Comparison of ENCODE assay signal across 8 cellular contexts in the genomic region with DNA sequence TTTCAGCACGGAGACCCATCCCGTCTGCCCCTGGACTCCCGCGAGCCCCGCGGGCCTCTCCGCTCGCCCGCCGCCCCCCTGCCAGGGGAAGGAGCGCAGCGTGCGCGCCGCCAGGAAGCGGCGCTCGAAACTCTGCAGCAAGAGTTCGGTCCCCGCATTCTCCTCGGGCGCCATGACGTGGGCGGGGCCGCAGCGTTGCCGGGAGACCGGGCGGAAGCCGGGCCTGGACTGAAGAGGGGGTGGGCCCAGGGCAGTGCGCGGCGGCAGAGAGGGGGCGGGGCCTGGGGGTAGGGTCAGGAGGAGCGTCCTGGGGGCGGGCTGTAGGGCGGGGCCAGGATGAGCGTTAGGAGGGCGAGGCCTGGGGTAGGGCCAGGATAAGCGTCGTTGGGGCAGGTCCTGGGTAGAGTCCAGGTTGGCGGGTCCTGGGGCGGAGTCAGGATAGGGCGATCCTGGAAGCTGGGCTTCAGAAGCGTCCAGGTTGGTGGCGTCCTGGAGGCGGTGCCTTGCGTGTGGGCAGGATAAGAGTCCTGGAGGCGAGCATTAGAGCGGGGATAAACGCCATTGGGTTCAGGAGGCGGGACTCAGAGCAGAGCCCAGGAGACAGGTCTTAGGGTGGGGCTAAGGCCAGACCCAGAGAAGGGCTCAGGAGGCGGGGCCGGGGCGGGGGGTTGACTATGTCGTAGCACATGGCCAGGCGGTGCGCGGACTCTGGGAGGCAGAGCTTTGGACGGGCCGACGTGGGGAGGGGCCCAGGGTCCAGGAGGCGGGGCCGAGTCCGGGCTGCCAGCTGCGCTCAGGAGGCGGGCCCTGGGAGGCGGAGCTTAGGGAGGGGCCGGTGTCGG.
DNase-seq lines count a peak whose midpoint lies in the region; ATAC-seq and TF ChIP-seq lines count a peak whose summit lies in the region.
"Not testable (repeated sequence)": the region's sequence is repeated elsewhere in the genome, so short reads cannot be mapped to it uniquely, and the experiment has no call there.

No MANE protein-coding gene starts in this region.

- POLR2A ChIA-PET in HCT116 (lab: Charles Lee), result not testable (repeated sequence)

- H3K36me3 Mint-ChIP-seq in neural crest cell (ENCODE audit: low read depth), result not testable (repeated sequence)

- H3K27me3 ChIP-seq in HCT116 (ENCODE audit: insufficient read depth, low read length); MM.1S (replicated peaks; ENCODE audit: insufficient read depth, low read length); SJSA1 (replicated peaks); foreskin keratinocyte: not testable (repeated sequence)

- H3K9ac ChIP-seq in HCT116 (ENCODE audit: low read length) (peak overlapping the region; percentile 80), MM.1S (ENCODE audit: low read length) (peak overlapping the region; percentile 82)

- peaks cover 22% of the 10 kb centered on the region for H3K4me1 Mint-ChIP-seq in neural crest cell
- peaks cover 13% of the 10 kb centered on the region for H3K4me1 Mint-ChIP-seq in stimulated activated naive CD8-positive, alpha-beta T cell treated with anti-CD3 and anti-CD28 coated beads, Interleukin-15, amount 100 ng/mL, for 72 hours

- H3K27ac ChIP-seq in HCT116 (ENCODE audit: low read depth, low read length) (peak overlapping the region; percentile 75), MM.1S (ENCODE audit: low read length) (peak overlapping the region; percentile 86; the same call in 1 of the 2 replicates), SJSA1 (peak overlapping the region; percentile 93), foreskin keratinocyte (peak overlapping the region; percentile 86)

- not testable (repeated sequence) for TF ChIP-seq CTCF in HCT116 (IDR thresholded peaks at IDR 0.05 in 2 of 3, conservative IDR thresholded peaks at IDR 0.05 in 1 of 3; ENCODE audit: borderline replicate concordance in 1 of 3, insufficient read depth in 1 of 3, low read depth in 2 of 3, low read length in 2 of 3); MM.1S (IDR thresholded peaks at IDR 0.05; ENCODE audit: low read length); foreskin keratinocyte (conservative IDR thresholded peaks at IDR 0.05); neural crest cell (conservative IDR thresholded peaks at IDR 0.05)

- not testable (repeated sequence) for H3F3A ChIP-seq in MM.1S (ENCODE audit: insufficient read depth, low read length)

- DNase-seq in ELF-1 (ENCODE audit: low read depth, low spot score) (peak; percentile 98), HCT116 (ENCODE audit: low read depth, low spot score) (peak; percentile 93), MM.1S (peak; percentile 96), SJSA1 (ENCODE audit: low read depth in 1 of 2, low spot score in 2 of 2) (peak; percentile 93 to 98), foreskin keratinocyte (peak; percentile 95 to 98), neural crest cell (ENCODE audit: low read depth, low spot score) (peak; percentile 91)
- DNase-seq in activated naive CD4-positive, alpha-beta T cell treated with Interleukin-2 at 50 U/mL for 16 hours, result peak; percentile 97
- peak; percentile 82 to 96 for DNase-seq in stimulated activated naive CD8-positive, alpha-beta T cell treated with anti-CD3 and anti-CD28 coated beads, Interleukin-15, amount 100 ng/mL, for 72 hours

- CTCF ChIA-PET in HCT116 (lab: Charles Lee), result not testable (repeated sequence)

- ATAC-seq in HCT116, result peak; percentile 100
- ATAC-seq in foreskin keratinocyte, result peak; percentile 100
- ATAC-seq in stimulated activated naive CD8-positive, alpha-beta T cell treated with anti-CD3 and anti-CD28 coated beads, Interleukin-15, amount 100 ng/mL, for 72 hours, result peak; percentile 100

- not testable (repeated sequence) for H4K20me1 ChIP-seq in HCT116 (ENCODE audit: insufficient read depth); MM.1S (ENCODE audit: insufficient read depth, low read length)

- H3K4me1 ChIP-seq in HCT116 (ENCODE audit: control insufficient read depth in 1 of 2, insufficient read depth in 2 of 2, low read length in 2 of 2), result peaks cover 17 to 26% of the 10 kb centered on the region in 2 experiments
- H3K4me1 ChIP-seq in MM.1S (ENCODE audit: low read length); foreskin keratinocyte: not testable (repeated sequence)
- peaks cover 16% of the 10 kb centered on the region for H3K4me1 ChIP-seq in SJSA1 (replicated peaks)

- not testable (repeated sequence) for H3K36me3 ChIP-seq in HCT116 (ENCODE audit: control insufficient read depth in 1 of 2, insufficient read depth in 2 of 2, low read length in 2 of 2); MM.1S (replicated peaks; ENCODE audit: insufficient read depth, low read length); SJSA1

- H3K4me3 ChIP-seq in HCT116 (replicated peaks in 1 of 2; ENCODE audit: low read depth in 1 of 2, low read length in 2 of 2) (peak overlapping the region; percentile 60 to 72), MM.1S (ENCODE audit: low read length) (peak overlapping the region; percentile 69), SJSA1 (peak overlapping the region; percentile 53)

- not testable (repeated sequence) for H3K27me3 Mint-ChIP-seq in neural crest cell (ENCODE audit: low read depth); stimulated activated naive CD8-positive, alpha-beta T cell treated with anti-CD3 and anti-CD28 coated beads, Interleukin-15, amount 100 ng/mL, for 72 hours

- peak overlapping the region; percentile 99 for H3K27ac Mint-ChIP-seq in neural crest cell (ENCODE audit: unreplicated experiment)
- peak overlapping the region; percentile 97 for H3K27ac Mint-ChIP-seq in stimulated activated naive CD8-positive, alpha-beta T cell treated with anti-CD3 and anti-CD28 coated beads, Interleukin-15, amount 100 ng/mL, for 72 hours

- not testable (repeated sequence) for H3K9me3 Mint-ChIP-seq in neural crest cell; stimulated activated naive CD8-positive, alpha-beta T cell treated with anti-CD3 and anti-CD28 coated beads, Interleukin-15, amount 100 ng/mL, for 72 hours

- TF ChIP-seq POLR2A in HCT116 (IDR thresholded peaks at IDR 0.05; ENCODE audit: borderline replicate concordance, extremely low read depth, insufficient read depth, insufficient read length), result not testable (repeated sequence)

- H2AFZ ChIP-seq in HCT116 (ENCODE audit: low read depth, low read length, poor library complexity, severe bottlenecking), result not testable (repeated sequence)
- 0 out of 2 replicates have a peak overlapping the region, but pooled peaks have one; percentile 58 for H2AFZ ChIP-seq in MM.1S (ENCODE audit: low read length)

- not testable (repeated sequence) for H3K9me3 ChIP-seq in HCT116 (ENCODE audit: control insufficient read depth in 1 of 2, insufficient read depth in 1 of 2, low read depth in 1 of 2, low read length in 2 of 2); MM.1S (replicated peaks; ENCODE audit: insufficient read depth, low read length); SJSA1 (replicated peaks)

- peak overlapping the region; percentile 86 for H3K4me2 ChIP-seq in HCT116 (ENCODE audit: low read length)
- H3K4me2 ChIP-seq in MM.1S (ENCODE audit: low read depth, low read length), result peak overlapping the region; percentile 60; the same call in 1 of the 2 replicates

- not testable (repeated sequence) for TF ChIP-seq RAD21 in HCT116 (IDR thresholded peaks at IDR 0.05; ENCODE audit: low read depth)

- peak overlapping the region; percentile 98 for H3K4me3 Mint-ChIP-seq in neural crest cell
- H3K4me3 Mint-ChIP-seq in stimulated activated naive CD8-positive, alpha-beta T cell treated with anti-CD3 and anti-CD28 coated beads, Interleukin-15, amount 100 ng/mL, for 72 hours, result peak overlapping the region; percentile 93 to 94

- H3K9me2 ChIP-seq in HCT116 (ENCODE audit: insufficient read depth); MM.1S (replicated peaks; ENCODE audit: insufficient read depth, low read length): not testable (repeated sequence)

- BruUV-seq in HCT116 (replicated peaks; lab: Mats Ljungman, UMichigan), result not testable (repeated sequence)

- not testable (repeated sequence) for H3K79me2 ChIP-seq in HCT116 (ENCODE audit: insufficient read depth, low read length); MM.1S (ENCODE audit: low read length)

- intact Hi-C loops in HCT116 (cut with micrococcal nuclease), result not testable (repeated sequence)

- RAD21 ChIA-PET in HCT116 (lab: Charles Lee; ENCODE audit: low non-redundant PET in 1 of 2, low total read pairs in 2 of 2, uncharacterized antibody in 2 of 2, unreplicated experiment in 2 of 2), result interaction anchor here in 1 of 2 experiments (0.7 kb wide), 1 partner anchor 141 kb away, joined by 3 read pairs; no protein-coding TSS in a partner anchor

TF ChIP-seq in HCT116, 20 proteins besides CTCF, POLR2A, EP300 and RAD21:
- TF ChIP-seq YY1 (IDR thresholded peaks at IDR 0.05; ENCODE audit: extremely low read depth, insufficient replicate concordance, low read depth, low read length) (peak; percentile 88), POLR2AphosphoS5 (IDR thresholded peaks at IDR 0.05; ENCODE audit: low read depth, low read length) (peak; percentile 49; the same call in 1 of the 2 replicates), EGR1 (IDR thresholded peaks at IDR 0.05; ENCODE audit: low read depth) (peak; percentile 72), SP1 (IDR thresholded peaks at IDR 0.05; ENCODE audit: low read depth) (0 out of 2 replicates have a peak, but pooled peaks have one; percentile 19), SIN3A (IDR thresholded peaks at IDR 0.05; ENCODE audit: low read depth) (peak; percentile 13; the same call in 1 of the 2 replicates)
- TF ChIP-seq, protein P1, sequence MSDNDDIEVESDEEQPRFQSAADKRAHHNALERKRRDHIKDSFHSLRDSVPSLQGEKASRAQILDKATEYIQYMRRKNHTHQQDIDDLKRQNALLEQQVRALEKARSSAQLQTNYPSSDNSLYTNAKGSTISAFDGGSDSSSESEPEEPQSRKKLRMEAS (IDR thresholded peaks at IDR 0.05), result peak; percentile 45

Comparison
In these comparisons a context has a peak if more than half of its experiments do, and no peak if none do; other contexts are left out.
1. Peak in every context shown above with its lines: DNase-seq, ATAC-seq, H3K4me3 ChIP-seq and H3K27ac ChIP-seq.